ENCODE assay signal across 21 cellular contexts in the genomic region with DNA sequence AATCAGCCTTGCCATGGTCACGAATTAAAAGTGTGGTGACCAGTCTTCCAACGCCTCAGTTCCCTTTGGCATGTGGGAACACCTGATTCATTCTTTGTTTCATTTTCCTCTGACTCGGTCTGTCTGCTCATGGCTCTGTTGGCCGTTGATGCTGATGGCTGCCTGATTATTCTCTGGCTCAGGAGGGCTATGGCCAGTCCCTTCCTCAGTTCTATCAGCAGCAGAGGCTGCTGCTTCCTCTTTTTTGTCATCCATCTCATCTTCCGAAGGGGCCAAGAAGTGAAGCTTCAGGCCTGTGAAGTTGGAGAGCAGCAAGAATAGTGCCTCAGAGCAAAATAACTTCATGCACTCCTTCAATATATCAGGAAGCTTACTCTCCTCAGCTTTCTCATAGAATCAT. TPM values are rescaled to one million over a fixed set of nuclear protein-coding genes. Genes with fewer than 3 reads are reported as not detected.
DNase-seq lines count a peak whose midpoint lies in the region; ATAC-seq, FAIRE-seq and TF ChIP-seq lines count a peak whose summit lies in the region.
"Had no signal": no experiment of that assay in that cellular context is flagged by ENCODE, and none has a peak within 500 bp of the region (broad histone marks: within the 10 kb centered on the region; RNA-seq: fewer than 3 reads in every experiment).

No MANE protein-coding gene starts in this region.

- peaks cover 3% of the 10 kb centered on the region for H3K4me1 Mint-ChIP-seq in progenitor cell of endocrine pancreas (ENCODE audit: low read depth)

- H3K27ac ChIP-seq in K562 (ENCODE audit: extremely low read depth, low read depth, low read length) (no peak overlapping the region), SJCRH30 (no peak overlapping the region)
- H3K27ac ChIP-seq: 22Rv1, A549, C4-2B had no signal

- TF ChIP-seq EP300 in K562 (IDR thresholded peaks at IDR 0.05; ENCODE audit: low read length): no peak

- BruUV-seq in K562 (replicated peaks; lab: Mats Ljungman, UMichigan): no TSS peak

- DNase-seq in SIG-M5 treated with dmso at 0.1 percent for 504 hours (lab: John Stamatoyannopoulos, UW; ENCODE audit: unreplicated experiment): peak; percentile 7
- no peak for DNase-seq in SIG-M5 (lab: John Stamatoyannopoulos, UW)
- DNase-seq in MV-4-11 (lab: John Stamatoyannopoulos, UW): peak; percentile 17
- no peak for DNase-seq in K562 (ENCODE audit: extremely low read depth in 1 of 4, low spot score in 3 of 4)
- no peak for DNase-seq in progenitor cell of endocrine pancreas (ENCODE audit: low spot score, unreplicated experiment)
- DNase-seq in SJCRH30: no peak
- DNase-seq: AML-193; CD4-positive, alpha-beta T cell; DMS153; DMS79; GDM1; H9 had no signal

- H3K4me1 ChIP-seq in K562 (replicated peaks in 1 of 2; ENCODE audit: control insufficient read depth in 2 of 2, insufficient read depth in 2 of 2, low read length in 2 of 2): peaks cover 0 to 3% of the 10 kb centered on the region in 2 experiments; a peak in 2 of 5 replicates
- H3K4me1 ChIP-seq in SJCRH30: no peaks in the 10 kb centered on the region
- H3K4me1 ChIP-seq: A549 had no signal

- in situ Hi-C loops in K562 (cut with MboI): no loop called here

- TF ChIP-seq POLR2A in K562 (conservative IDR thresholded peaks at IDR 0.05): no peak

- H3K27me3 ChIP-seq in K562 (ENCODE audit: control insufficient read depth in 2 of 2, insufficient read depth in 2 of 2, low read length in 2 of 2) (no peaks in the 10 kb centered on the region), SJCRH30 (no peaks in the 10 kb centered on the region)

- H3K9me3 ChIP-seq in K562 (replicated peaks; ENCODE audit: control insufficient read depth, insufficient read depth, low read depth, low read length) (no peaks in the 10 kb centered on the region), SJCRH30 (replicated peaks) (no peaks in the 10 kb centered on the region)
- H3K9me3 ChIP-seq: A549 had no signal

- H3K9ac ChIP-seq in K562 (ENCODE audit: insufficient read depth in 1 of 2, low read depth in 2 of 2, low read length in 2 of 2): no peak overlapping the region

- no peak overlapping the region for H3K4me2 ChIP-seq in K562 (ENCODE audit: insufficient read depth, low read length)
- H3K4me2 ChIP-seq: A549 had no signal

- no peak overlapping the region for H2AFZ ChIP-seq in K562 (ENCODE audit: low read depth, low read length)

- TF ChIP-seq CTCF in K562 (IDR thresholded peaks at IDR 0.05 in 2 of 3, conservative IDR thresholded peaks at IDR 0.05 in 1 of 3; ENCODE audit: insufficient read depth in 2 of 3, low read depth in 1 of 3, low read length in 3 of 3): no peak
- no peak for TF ChIP-seq CTCF in progenitor cell of endocrine pancreas (IDR thresholded peaks at IDR 0.05; ENCODE audit: unreplicated experiment)

- ATAC-seq in K562 (no peak; the same call in 1 of the 3 replicates), GM18858 (IDR thresholded peaks at IDR 0.05; ENCODE audit: unreplicated experiment) (no peak)
- ATAC-seq: A549 had no signal

- H3K36me3 Mint-ChIP-seq in progenitor cell of endocrine pancreas (ENCODE audit: insufficient read depth): peaks cover 29% of the 10 kb centered on the region

- H3K27ac Mint-ChIP-seq in progenitor cell of endocrine pancreas: peak overlapping the region; percentile 34
- H3K27ac Mint-ChIP-seq: CD4-positive, alpha-beta T cell; H9 had no signal

- peaks cover 9% of the 10 kb centered on the region; the same call in 2 of the 3 replicates for H3K36me3 ChIP-seq in K562 (ENCODE audit: control insufficient read depth, insufficient read depth, low read length)
- H3K36me3 ChIP-seq in SJCRH30: peaks cover 11% of the 10 kb centered on the region

- WGBS in K562 (ENCODE audit: insufficient coverage, low coverage, missing lambda C conversion rate): 52% methylated on average over 5 of the region's 5 CpGs

- TF ChIP-seq RAD21 in K562 (CRISPR knock-in tag; conservative IDR thresholded peaks at IDR 0.05 in 1 of 2, IDR thresholded peaks at IDR 0.05 in 1 of 2): no peak

- no peaks in the 10 kb centered on the region for H3K27me3 Mint-ChIP-seq in progenitor cell of endocrine pancreas

- H3K9me1 ChIP-seq in K562 (ENCODE audit: control insufficient read depth, insufficient read depth, low read length): no peaks in the 10 kb centered on the region

- no peak overlapping the region for H3K4me3 Mint-ChIP-seq in progenitor cell of endocrine pancreas (ENCODE audit: low read depth)
- H3K4me3 Mint-ChIP-seq: CD4-positive, alpha-beta T cell; H9 had no signal

- intact Hi-C loops in K562 (cut with micrococcal nuclease): no loop called here

- no peak overlapping the region for H3K4me3 ChIP-seq in K562
- H3K4me3 ChIP-seq in SJCRH30: no peak overlapping the region
- H3K4me3 ChIP-seq: A549 had no signal

- no peak for FAIRE-seq in K562 (lab: Jason Lieb, UNC)
- FAIRE-seq: A549, GM19239, H1 had no signal

- H3K9me3 Mint-ChIP-seq in progenitor cell of endocrine pancreas (ENCODE audit: low read depth): no peaks in the 10 kb centered on the region
- H3K9me3 Mint-ChIP-seq: CD4-positive, alpha-beta T cell; H9 had no signal

- POLR2A ChIA-PET in K562 (lab: Yijun Ruan, JAX): interaction anchor here (0.8 kb wide), 2 partner anchors 19 to 233 kb away, joined by 3 to 4 read pairs; no protein-coding TSS in a partner anchor

- CTCF ChIA-PET in K562 (lab: Yijun Ruan, JAX; ENCODE audit: low intra/inter-chr PET ratio): no interaction called here

- H4K20me1 ChIP-seq in K562 (replicated peaks; ENCODE audit: control insufficient read depth, insufficient read depth, low read length): no peaks in the 10 kb centered on the region

- no peaks in the 10 kb centered on the region for H3K79me2 ChIP-seq in K562 (ENCODE audit: control insufficient read depth, insufficient read depth, low read length)

TF ChIP-seq in K562, 482 proteins besides CTCF, POLR2A, EP300 and RAD21:
- no peak for TF ChIP-seq MCM5 (IDR thresholded peaks at IDR 0.05; ENCODE audit: low read depth)
- TF ChIP-seq SPI1 (IDR thresholded peaks at IDR 0.05; ENCODE audit: borderline replicate concordance, low read depth, low read length): peak; percentile 21; the same call in 1 of the 2 replicates

RNA-seq across cellular contexts. Expression of gene MLNR, which starts 9.5 kb away (rescaled TPM):
- total RNA-seq in K562 (2011; cell fraction: chromatin; rRNA removed; ENCODE audit: low replicate concordance): not detected in 2 replicates
- total RNA-seq in K562 (2011; cell fraction: nucleolus; rRNA removed): not detected in 2 replicates
- not detected in 2 replicates for total RNA-seq in K562 (2011; cell fraction: nucleoplasm; rRNA removed)
- total RNA-seq in K562 (2014; rRNA removed) (not detected in 2 replicates), K562 (2014; rRNA removed; fragmentation: Illumina TruSeq; extraction: Trizol) (not detected in 2 replicates), K562 (2015; rRNA removed; fragmentation: Illumina TruSeq; extraction: Trizol) (not detected in 2 replicates), K562 (2021) (not detected in 2 replicates), progenitor cell of endocrine pancreas (0.24 and 0.31 TPM in 2 replicates)
- polyA plus RNA-seq in K562 (2011; rRNA removed) (not detected in 2 replicates), K562 (2014; fragmentation: Illumina TruSeq; extraction: Trizol) (not detected in 2 replicates), K562 (2014; fragmentation: Nextera tagmentation; extraction: Ambion mirVana) (not detected), K562 (2014; rRNA removed) (not detected in 2 replicates)
- polyA plus RNA-seq in K562 (2011; cell fraction: cytosol; rRNA removed): not detected in 2 replicates
- not detected in 2 replicates for polyA plus RNA-seq in K562 (2011; cell fraction: nucleus; rRNA removed)
- polyA plus RNA-seq in K562 (2012): not detected in 2 replicates
- polyA minus RNA-seq in K562 (2011; rRNA and poly(A)+ RNA removed): not detected in 2 replicates
- polyA minus RNA-seq in K562 (2011; cell fraction: cytosol; rRNA and poly(A)+ RNA removed): not detected in 2 replicates
- polyA minus RNA-seq in K562 (2011; cell fraction: nucleus; rRNA and poly(A)+ RNA removed): 0.27 and 0.33 TPM in 2 replicates
- not detected in 2 replicates for total RNA-seq in SJCRH30 (2014; rRNA removed; shearing (Covaris generic))
- total RNA-seq: CD4-positive, alpha-beta T cell; Daoy; H9; HT-29 had no signal
- polyA plus RNA-seq: BJ had no signal

RNA-seq across cellular contexts. Expression of gene CDADC1, which starts 37.1 kb away (rescaled TPM):
- 5.6 and 7.1 TPM in 2 replicates for total RNA-seq in K562 (2011; cell fraction: chromatin; rRNA removed; ENCODE audit: low replicate concordance)
- total RNA-seq in K562 (2011; cell fraction: nucleolus; rRNA removed): 4.2 and 5.0 TPM in 2 replicates
- total RNA-seq in K562 (2011; cell fraction: nucleoplasm; rRNA removed): 6.1 and 6.9 TPM in 2 replicates
- total RNA-seq in K562 (2014; rRNA removed): 4.1 and 4.6 TPM in 2 replicates
- 6.6 and 6.8 TPM in 2 replicates for total RNA-seq in K562 (2014; rRNA removed; fragmentation: Illumina TruSeq; extraction: Trizol)
- 4.1 and 6.3 TPM in 2 replicates for total RNA-seq in K562 (2015; rRNA removed; fragmentation: Illumina TruSeq; extraction: Trizol)
- total RNA-seq in K562 (2021): 7.0 and 8.0 TPM in 2 replicates
- 4.1 and 4.3 TPM in 2 replicates for polyA plus RNA-seq in K562 (2011; rRNA removed)
- polyA plus RNA-seq in K562 (2011; cell fraction: cytosol; rRNA removed): 1.0 and 1.4 TPM in 2 replicates
- polyA plus RNA-seq in K562 (2011; cell fraction: nucleus; rRNA removed): 3.4 and 3.8 TPM in 2 replicates
- 5.9 and 8.6 TPM in 2 replicates for polyA plus RNA-seq in K562 (2012)
- 5.9 and 7.3 TPM in 2 replicates for polyA plus RNA-seq in K562 (2014; fragmentation: Illumina TruSeq; extraction: Trizol)
- polyA plus RNA-seq in K562 (2014; fragmentation: Nextera tagmentation; extraction: Ambion mirVana): 10 to 100 TPM; 11.4 to 11.8 TPM
- polyA plus RNA-seq in K562 (2014; rRNA removed): 6.3 and 8.8 TPM in 2 replicates
- 2.2 and 3.1 TPM in 2 replicates for polyA minus RNA-seq in K562 (2011; rRNA and poly(A)+ RNA removed)
- polyA minus RNA-seq in K562 (2011; cell fraction: cytosol; rRNA and poly(A)+ RNA removed): 0.76 and 1.5 TPM in 2 replicates
- 5.3 and 5.7 TPM in 2 replicates for polyA minus RNA-seq in K562 (2011; cell fraction: nucleus; rRNA and poly(A)+ RNA removed)
- 11.7 and 13.9 TPM in 2 replicates for total RNA-seq in progenitor cell of endocrine pancreas
- total RNA-seq in SJCRH30 (2014; rRNA removed; shearing (Covaris generic)): 5.7 and 7.9 TPM in 2 replicates

Comparison
In these comparisons a context has a peak if more than half of its experiments do, and no peak if none do; other contexts are left out.
1. DNase-seq: peak in SIG-M5 treated with dmso at 0.1 percent for 504 hours (single experiment) and MV-4-11 (single experiment); none in SIG-M5 (single experiment), K562 (0 of 4), progenitor cell of endocrine pancreas (single experiment) and SJCRH30 (0 of 2).